Comparison of ENCODE assay signal across 1 cellular context in genomic region chr17:41522301-41523224, GRCh38.
TF ChIP-seq lines count a peak whose summit lies in the region.

No MANE protein-coding gene starts in this region.

TF ChIP-seq in GM23338, 12 proteins besides CTCF, POLR2A, EP300 and RAD21 (continued from another document):
- TF ChIP-seq, protein P1, sequence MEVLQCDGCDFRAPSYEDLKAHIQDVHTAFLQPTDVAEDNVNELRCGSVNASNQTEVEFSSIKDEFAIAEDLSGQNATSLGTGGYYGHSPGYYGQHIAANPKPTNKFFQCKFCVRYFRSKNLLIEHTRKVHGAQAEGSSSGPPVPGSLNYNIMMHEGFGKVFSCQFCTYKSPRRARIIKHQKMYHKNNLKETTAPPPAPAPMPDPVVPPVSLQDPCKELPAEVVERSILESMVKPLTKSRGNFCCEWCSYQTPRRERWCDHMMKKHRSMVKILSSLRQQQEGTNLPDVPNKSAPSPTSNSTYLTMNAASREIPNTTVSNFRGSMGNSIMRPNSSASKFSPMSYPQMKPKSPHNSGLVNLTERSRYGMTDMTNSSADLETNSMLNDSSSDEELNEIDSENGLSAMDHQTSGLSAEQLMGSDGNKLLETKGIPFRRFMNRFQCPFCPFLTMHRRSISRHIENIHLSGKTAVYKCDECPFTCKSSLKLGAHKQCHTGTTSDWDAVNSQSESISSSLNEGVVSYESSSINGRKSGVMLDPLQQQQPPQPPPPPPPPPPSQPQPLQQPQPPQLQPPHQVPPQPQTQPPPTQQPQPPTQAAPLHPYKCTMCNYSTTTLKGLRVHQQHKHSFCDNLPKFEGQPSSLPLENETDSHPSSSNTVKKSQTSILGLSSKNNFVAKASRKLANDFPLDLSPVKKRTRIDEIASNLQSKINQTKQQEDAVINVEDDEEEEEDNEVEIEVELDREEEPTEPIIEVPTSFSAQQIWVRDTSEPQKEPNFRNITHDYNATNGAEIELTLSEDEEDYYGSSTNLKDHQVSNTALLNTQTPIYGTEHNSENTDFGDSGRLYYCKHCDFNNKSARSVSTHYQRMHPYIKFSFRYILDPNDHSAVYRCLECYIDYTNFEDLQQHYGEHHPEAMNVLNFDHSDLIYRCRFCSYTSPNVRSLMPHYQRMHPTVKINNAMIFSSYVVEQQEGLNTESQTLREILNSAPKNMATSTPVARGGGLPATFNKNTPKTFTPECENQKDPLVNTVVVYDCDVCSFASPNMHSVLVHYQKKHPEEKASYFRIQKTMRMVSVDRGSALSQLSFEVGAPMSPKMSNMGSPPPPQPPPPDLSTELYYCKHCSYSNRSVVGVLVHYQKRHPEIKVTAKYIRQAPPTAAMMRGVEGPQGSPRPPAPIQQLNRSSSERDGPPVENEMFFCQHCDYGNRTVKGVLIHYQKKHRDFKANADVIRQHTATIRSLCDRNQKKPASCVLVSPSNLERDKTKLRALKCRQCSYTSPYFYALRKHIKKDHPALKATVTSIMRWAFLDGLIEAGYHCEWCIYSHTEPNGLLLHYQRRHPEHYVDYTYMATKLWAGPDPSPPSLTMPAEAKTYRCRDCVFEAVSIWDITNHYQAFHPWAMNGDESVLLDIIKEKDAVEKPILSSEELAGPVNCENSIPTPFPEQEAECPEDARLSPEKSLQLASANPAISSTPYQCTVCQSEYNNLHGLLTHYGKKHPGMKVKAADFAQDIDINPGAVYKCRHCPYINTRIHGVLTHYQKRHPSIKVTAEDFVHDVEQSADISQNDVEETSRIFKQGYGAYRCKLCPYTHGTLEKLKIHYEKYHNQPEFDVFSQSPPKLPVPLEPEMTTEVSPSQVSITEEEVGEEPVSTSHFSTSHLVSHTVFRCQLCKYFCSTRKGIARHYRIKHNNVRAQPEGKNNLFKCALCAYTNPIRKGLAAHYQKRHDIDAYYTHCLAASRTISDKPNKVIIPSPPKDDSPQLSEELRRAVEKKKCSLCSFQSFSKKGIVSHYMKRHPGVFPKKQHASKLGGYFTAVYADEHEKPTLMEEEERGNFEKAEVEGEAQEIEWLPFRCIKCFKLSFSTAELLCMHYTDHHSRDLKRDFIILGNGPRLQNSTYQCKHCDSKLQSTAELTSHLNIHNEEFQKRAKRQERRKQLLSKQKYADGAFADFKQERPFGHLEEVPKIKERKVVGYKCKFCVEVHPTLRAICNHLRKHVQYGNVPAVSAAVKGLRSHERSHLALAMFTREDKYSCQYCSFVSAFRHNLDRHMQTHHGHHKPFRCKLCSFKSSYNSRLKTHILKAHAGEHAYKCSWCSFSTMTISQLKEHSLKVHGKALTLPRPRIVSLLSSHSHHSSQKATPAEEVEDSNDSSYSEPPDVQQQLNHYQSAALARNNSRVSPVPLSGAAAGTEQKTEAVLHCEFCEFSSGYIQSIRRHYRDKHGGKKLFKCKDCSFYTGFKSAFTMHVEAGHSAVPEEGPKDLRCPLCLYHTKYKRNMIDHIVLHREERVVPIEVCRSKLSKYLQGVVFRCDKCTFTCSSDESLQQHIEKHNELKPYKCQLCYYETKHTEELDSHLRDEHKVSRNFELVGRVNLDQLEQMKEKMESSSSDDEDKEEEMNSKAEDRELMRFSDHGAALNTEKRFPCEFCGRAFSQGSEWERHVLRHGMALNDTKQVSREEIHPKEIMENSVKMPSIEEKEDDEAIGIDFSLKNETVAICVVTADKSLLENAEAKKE (CRISPR knock-in tag; IDR thresholded peaks at IDR 0.05), result no peak
